15 cellular contexts compared by ENCODE assay signal in the genomic region with DNA sequence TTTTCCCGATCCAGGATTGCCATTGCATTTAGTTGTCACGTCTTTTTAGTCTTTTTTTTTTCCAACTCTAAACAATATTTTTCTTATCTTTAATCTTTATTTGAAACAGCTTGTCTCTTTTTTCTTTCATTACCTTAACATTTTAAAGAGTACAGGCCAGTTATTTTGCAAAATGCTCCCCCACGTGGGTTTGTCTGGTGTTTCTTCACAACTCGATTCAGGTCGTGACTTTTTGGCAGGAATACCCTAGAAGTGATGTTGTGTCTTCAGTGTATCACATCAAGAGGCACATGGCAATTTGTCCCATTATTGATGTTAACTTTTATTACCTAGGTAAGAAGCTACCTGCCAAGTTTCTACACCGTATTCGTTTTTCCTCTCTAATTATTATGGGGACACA.
DNase-seq lines count a peak whose midpoint lies in the region; ATAC-seq and TF ChIP-seq lines count a peak whose summit lies in the region.
"Had no signal": no experiment of that assay in that cellular context is flagged by ENCODE, and none has a peak within 500 bp of the region (broad histone marks: within the 10 kb centered on the region; RNA-seq: fewer than 3 reads in every experiment).

No MANE protein-coding gene starts in this region.

- DNase-seq in LNCaP clone FGC (ENCODE audit: low read depth) (no peak), choroid plexus epithelial cell (ENCODE audit: low read depth) (no peak), SKM-1 (lab: John Stamatoyannopoulos, UW; ENCODE audit: unreplicated experiment) (no peak), HUDEP-2 (lab: John Stamatoyannopoulos, UW; ENCODE audit: unreplicated experiment in 76 of 76) (no peak)
- DNase-seq: AML-193; CD8-positive, alpha-beta T cell; COR-L47; GOT3; H7 had no signal

- ATAC-seq in GM18502 (IDR thresholded peaks at IDR 0.05; ENCODE audit: poor library complexity, unreplicated experiment) = no peak
- ATAC-seq: A549; CD8-positive, alpha-beta T cell; HCT116 had no signal

- H3K4me3 ChIP-seq in LNCaP clone FGC (ENCODE audit: low read depth, low read length) (no peak overlapping the region), choroid plexus epithelial cell (ENCODE audit: low read depth, low read length) (no peak overlapping the region)
- H3K4me3 ChIP-seq: A549 had no signal

- H3K27ac ChIP-seq in 22Rv1 (peak overlapping the region; percentile 68), C4-2B (no peak overlapping the region)
- H3K27ac ChIP-seq: A549, KMS-11 had no signal

- no peak for TF ChIP-seq CTCF in 22Rv1 (IDR thresholded peaks at IDR 0.05)
- TF ChIP-seq CTCF in C4-2B (conservative IDR thresholded peaks at IDR 0.05) = peak; percentile 26
- 0 out of 2 replicates have a peak, but pooled peaks have one; percentile 19 for TF ChIP-seq CTCF in LNCaP clone FGC (IDR thresholded peaks at IDR 0.05; ENCODE audit: control insufficient read depth, extremely low read depth, insufficient read depth)
- TF ChIP-seq CTCF in choroid plexus epithelial cell (conservative IDR thresholded peaks at IDR 0.05; ENCODE audit: low read depth, low read length) = peak; percentile 8
